In genomic region chr1:9714257-9714718, GRCh38 we compare ENCODE assay signal across 13 cellular contexts.
DNase-seq lines count a peak whose midpoint lies in the region; ATAC-seq and TF ChIP-seq lines count a peak whose summit lies in the region.
"Had no signal": no experiment of that assay in that cellular context is flagged by ENCODE, and none has a peak within 500 bp of the region (broad histone marks: within the 10 kb centered on the region; RNA-seq: fewer than 3 reads in every experiment).

No MANE protein-coding gene starts in this region.

- no peaks in the 10 kb centered on the region for H3K27me3 ChIP-seq in CD8-positive, alpha-beta memory T cell (ENCODE audit: insufficient read depth, low read length, poor library complexity, severe bottlenecking)
- H3K27me3 ChIP-seq in iPS DF 6.9 (ENCODE audit: control insufficient read depth, insufficient read depth, low read length) (no peaks in the 10 kb centered on the region), sigmoid colon (no peaks in the 10 kb centered on the region)

- peak overlapping the region; percentile 20 for H3K27ac ChIP-seq in CD8-positive, alpha-beta memory T cell (ENCODE audit: low read depth, low read length)
- H3K27ac ChIP-seq in iPS DF 6.9 (ENCODE audit: low read length): no peak overlapping the region
- no peak overlapping the region for H3K27ac ChIP-seq in sigmoid colon
- H3K27ac ChIP-seq: left ventricle myocardium inferior had no signal

- peak in 4 of 5 donors; percentile 35 to 68 (median 51) for DNase-seq in CD8-positive, alpha-beta memory T cell
- DNase-seq in NCI-H510A (lab: John Stamatoyannopoulos, UW) (peak; percentile 25), iPS DF 6.9 (ENCODE audit: low read depth, low spot score) (peak; percentile 70), type B pancreatic cell (ENCODE audit: extremely low spot score, unreplicated experiment) (no peak), left colon (no peak), sigmoid colon (no peak)
- DNase-seq in activated T-cell treated with anti-CD3 and anti-CD28 coated beads, Interleukin-2, amount 50 U/mL, for 4 hours: no peak
- DNase-seq: GOT3; left ventricle myocardium inferior; NCI-H1694 treated with DMSO at 0.1 percent for 48 hours; stimulated activated CD4-positive, alpha-beta T cell treated with anti-CD3 and anti-CD28 coated beads, Interleukin-12 subunit alpha, Interleukin-12 subunit beta, amount 100 ng/mL, for 4 hours; T1000 had no signal

- POLR2A ChIA-PET in CD8-positive, alpha-beta memory T cell (lab: Charles Lee): interaction anchor here (0.9 to 5.5 kb wide), 6 partner anchors 9 to 88 kb away, joined by 3 to 98 read pairs (median 7); partner anchors contain the start of gene PIK3CD

- TF ChIP-seq EP300 in sigmoid colon (IDR thresholded peaks at IDR 0.05): no peak

- peaks cover 7 to 75% (median 20%) of the 10 kb centered on the region in 3 donors for H3K36me3 Mint-ChIP-seq in CD8-positive, alpha-beta memory T cell
- peaks cover 28% of the 10 kb centered on the region for H3K36me3 Mint-ChIP-seq in activated T-cell treated with anti-CD3 and anti-CD28 coated beads, Interleukin-2, amount 50 U/mL, for 4 hours (ENCODE audit: insufficient read depth)
- no peaks in the 10 kb centered on the region for H3K36me3 Mint-ChIP-seq in type B pancreatic cell

- intact Hi-C loops in left colon (cut with DNase I, micrococcal nuclease): no loop called here
- intact Hi-C loops in sigmoid colon (cut with DNase I): no loop called here

- no CpG with 5 or more reads among the region's 6 CpGs for WGBS in iPS DF 6.9 (ENCODE audit: insufficient coverage, insufficient read length)
- 56 to 62% methylated on average over 6 of the region's 6 CpGs for WGBS in sigmoid colon, 2 donors

- peak overlapping the region; percentile 12 for H3K4me3 ChIP-seq in CD8-positive, alpha-beta memory T cell (ENCODE audit: low read length)
- no peak overlapping the region for H3K4me3 ChIP-seq in iPS DF 6.9 (ENCODE audit: low read length)
- no peak overlapping the region for H3K4me3 ChIP-seq in sigmoid colon
- H3K4me3 ChIP-seq: left ventricle myocardium inferior had no signal

- ATAC-seq in activated T-cell treated with anti-CD3 and anti-CD28 coated beads, Interleukin-2, amount 50 U/mL, for 4 hours: peak in 1 of 2 donors; percentile 15
- no peak for ATAC-seq in HG03520 (IDR thresholded peaks at IDR 0.05; ENCODE audit: unreplicated experiment)
- no peak for ATAC-seq in left colon

- TF ChIP-seq CTCF in type B pancreatic cell (conservative IDR thresholded peaks at IDR 0.05): no peak
- no peak for TF ChIP-seq CTCF in sigmoid colon (IDR thresholded peaks at IDR 0.05)

- H3K27me3 Mint-ChIP-seq in CD8-positive, alpha-beta memory T cell: peaks cover 0 to 3% of the 10 kb centered on the region in 2 donors
- no peaks in the 10 kb centered on the region for H3K27me3 Mint-ChIP-seq in activated T-cell treated with anti-CD3 and anti-CD28 coated beads, Interleukin-2, amount 50 U/mL, for 4 hours (ENCODE audit: low read depth)
- no peaks in the 10 kb centered on the region for H3K27me3 Mint-ChIP-seq in type B pancreatic cell

- peak overlapping the region; percentile 60 to 92 (median 71) for H3K4me3 Mint-ChIP-seq in CD8-positive, alpha-beta memory T cell
- H3K4me3 Mint-ChIP-seq in activated T-cell treated with anti-CD3 and anti-CD28 coated beads, Interleukin-2, amount 50 U/mL, for 4 hours: peak overlapping the region; percentile 13
- H3K4me3 Mint-ChIP-seq in type B pancreatic cell: no peak overlapping the region

- H3K9me3 Mint-ChIP-seq in CD8-positive, alpha-beta memory T cell: no peaks in the 10 kb centered on the region
- H3K9me3 Mint-ChIP-seq in activated T-cell treated with anti-CD3 and anti-CD28 coated beads, Interleukin-2, amount 50 U/mL, for 4 hours: no peaks in the 10 kb centered on the region
- H3K9me3 Mint-ChIP-seq in type B pancreatic cell: no peaks in the 10 kb centered on the region

- TF ChIP-seq POLR2A in sigmoid colon (IDR thresholded peaks at IDR 0.05): no peak

- peaks cover 39 to 77% (median 45%) of the 10 kb centered on the region in 3 donors for H3K4me1 Mint-ChIP-seq in CD8-positive, alpha-beta memory T cell
- peaks cover 66% of the 10 kb centered on the region for H3K4me1 Mint-ChIP-seq in activated T-cell treated with anti-CD3 and anti-CD28 coated beads, Interleukin-2, amount 50 U/mL, for 4 hours (ENCODE audit: low read depth)
- peaks cover 9% of the 10 kb centered on the region for H3K4me1 Mint-ChIP-seq in type B pancreatic cell (ENCODE audit: unreplicated experiment)

- H3K36me3 ChIP-seq in CD8-positive, alpha-beta memory T cell (ENCODE audit: insufficient read depth, low read length): peaks cover 38% of the 10 kb centered on the region
- H3K36me3 ChIP-seq in iPS DF 6.9 (ENCODE audit: control insufficient read depth, insufficient read depth, low read length): peaks cover 4% of the 10 kb centered on the region; the same call in 1 of the 2 replicates
- H3K36me3 ChIP-seq in sigmoid colon: peaks cover 0 to 45% (median 5%) of the 10 kb centered on the region in 4 donors
- H3K36me3 ChIP-seq: left ventricle myocardium inferior had no signal

- H3K9me3 ChIP-seq in CD8-positive, alpha-beta memory T cell (ENCODE audit: low read length): no peaks in the 10 kb centered on the region
- H3K9me3 ChIP-seq in iPS DF 6.9 (ENCODE audit: control insufficient read depth, insufficient read depth, low read length): no peaks in the 10 kb centered on the region
- no peaks in the 10 kb centered on the region for H3K9me3 ChIP-seq in sigmoid colon
- H3K9me3 ChIP-seq: left ventricle myocardium inferior had no signal

- H3K4me1 ChIP-seq in CD8-positive, alpha-beta memory T cell (ENCODE audit: insufficient read depth, low read length): peaks cover 69% of the 10 kb centered on the region
- H3K4me1 ChIP-seq in iPS DF 6.9 (ENCODE audit: control insufficient read depth, insufficient read depth, low read length) (peaks cover 15% of the 10 kb centered on the region), sigmoid colon (peaks cover 0 to 12% (median 9%) of the 10 kb centered on the region in 4 donors)

- peak overlapping the region; percentile 88 to 94 (median 93) for H3K27ac Mint-ChIP-seq in CD8-positive, alpha-beta memory T cell
- H3K27ac Mint-ChIP-seq in type B pancreatic cell: no peak overlapping the region

- CTCF ChIA-PET in CD8-positive, alpha-beta memory T cell (lab: Charles Lee): interaction anchor here (0.9 to 20.4 kb wide), 7 partner anchors 11 to 99 kb away, joined by 3 to 280 read pairs (median 33); partner anchors contain the start of gene PIK3CD

Comparison
In these comparisons a context has a peak if more than half of its experiments do, and no peak if none do; other contexts are left out.
1. DNase-seq: peak in CD8-positive, alpha-beta memory T cell (4 of 5), NCI-H510A (single experiment) and iPS DF 6.9 (single experiment); none in activated T-cell treated with anti-CD3 and anti-CD28 coated beads, Interleukin-2, amount 50 U/mL, for 4 hours (single experiment), type B pancreatic cell (single experiment), left colon (0 of 2) and sigmoid colon (single experiment).